In genomic region chr14:22622220-22622619, GRCh38 we compare ENCODE assay signal across 25 cellular contexts. TPM values are rescaled to one million over a fixed set of nuclear protein-coding genes. Genes with fewer than 3 reads are reported as not detected.
DNase-seq lines count a peak whose midpoint lies in the region; ATAC-seq and TF ChIP-seq lines count a peak whose summit lies in the region.
"Had no signal": no experiment of that assay in that cellular context is flagged by ENCODE, and none has a peak within 500 bp of the region (broad histone marks: within the 10 kb centered on the region; RNA-seq: fewer than 3 reads in every experiment).

No MANE protein-coding gene starts in this region.

- H3K27me3 Mint-ChIP-seq in MCF 10A (ENCODE audit: insufficient read depth, unreplicated experiment) = no peaks in the 10 kb centered on the region
- H3K27me3 Mint-ChIP-seq: naive B cell had no signal

- POLR2A ChIA-PET in MCF 10A (lab: Yijun Ruan, JAX) = no interaction called here

- H3K4me1 ChIP-seq in mammary epithelial cell (ENCODE audit: insufficient read depth, low read length) (no peaks in the 10 kb centered on the region), subcutaneous abdominal adipose tissue (ENCODE audit: control insufficient read depth in 5 of 5, insufficient read depth in 5 of 5, low read length in 5 of 5) (peaks cover 3 to 13% (median 8%) of the 10 kb centered on the region in 5 donors), stomach (no peaks in the 10 kb centered on the region), gastrocnemius medialis (no peaks in the 10 kb centered on the region)
- H3K4me1 ChIP-seq: upper lobe of right lung had no signal

- ATAC-seq in gastrocnemius medialis = no peak
- ATAC-seq: upper lobe of right lung had no signal

- H4K20me1 ChIP-seq in mammary epithelial cell (ENCODE audit: insufficient read depth, low read length) = no peaks in the 10 kb centered on the region

- H3K27me3 ChIP-seq in mammary epithelial cell (ENCODE audit: insufficient read depth, low read length) (no peaks in the 10 kb centered on the region), brain microvascular endothelial cell (replicated peaks) (no peaks in the 10 kb centered on the region), subcutaneous abdominal adipose tissue (ENCODE audit: control insufficient read depth in 5 of 5, insufficient read depth in 4 of 5, low read length in 5 of 5) (no peaks in the 10 kb centered on the region), stomach (no peaks in the 10 kb centered on the region), gastrocnemius medialis (no peaks in the 10 kb centered on the region)
- H3K27me3 ChIP-seq: MG63, upper lobe of right lung had no signal

- in situ Hi-C loops in mammary epithelial cell (cut with MboI; ENCODE audit: low sequenced_read_pairs in 2 of 2) = no loop called here
- in situ Hi-C loops in brain microvascular endothelial cell (cut with HindIII; ENCODE audit: low pct_ligation_motif_present, low sequenced_read_pairs) = no loop called here
- in situ Hi-C loops in gastrocnemius medialis (cut with MboI; ENCODE audit: low sequenced_read_pairs in 4 of 4) = no loop called here

- TF ChIP-seq CTCF in mammary epithelial cell (conservative IDR thresholded peaks at IDR 0.05 in 1 of 2, IDR thresholded peaks at IDR 0.05 in 1 of 2; ENCODE audit: extremely low read depth in 1 of 2, insufficient read depth in 1 of 2, low read depth in 1 of 2, low read length in 2 of 2) (no peak), MCF 10A (IDR thresholded peaks at IDR 0.05; ENCODE audit: unreplicated experiment) (no peak), brain microvascular endothelial cell (IDR thresholded peaks at IDR 0.05; ENCODE audit: low read depth, low read length, missing control alignments) (no peak), fibroblast of villous mesenchyme (IDR thresholded peaks at IDR 0.05; ENCODE audit: insufficient read depth, low read depth, low read length) (no peak), stomach (IDR thresholded peaks at IDR 0.05) (no peak), gastrocnemius medialis (IDR thresholded peaks at IDR 0.05 in 4 of 5, conservative IDR thresholded peaks at IDR 0.05 in 1 of 5) (no peak)

- no peak overlapping the region for H3K4me3 ChIP-seq in mammary epithelial cell (replicated peaks in 1 of 3; ENCODE audit: insufficient read depth in 1 of 3, low read depth in 2 of 3, low read length in 3 of 3)
- no peak overlapping the region for H3K4me3 ChIP-seq in brain microvascular endothelial cell (ENCODE audit: low read depth, low read length)
- H3K4me3 ChIP-seq in fibroblast of villous mesenchyme (ENCODE audit: low read depth, low read length) = no peak overlapping the region
- H3K4me3 ChIP-seq in subcutaneous abdominal adipose tissue (ENCODE audit: low read depth in 1 of 5, low read length in 5 of 5) = no peak overlapping the region
- H3K4me3 ChIP-seq in stomach = no peak overlapping the region
- no peak overlapping the region for H3K4me3 ChIP-seq in gastrocnemius medialis
- H3K4me3 ChIP-seq: MG63, SK-N-MC, upper lobe of right lung had no signal

- no peak overlapping the region for H3K27ac Mint-ChIP-seq in MCF 10A (ENCODE audit: low read depth, unreplicated experiment)
- H3K27ac Mint-ChIP-seq: brain, naive B cell had no signal

- no peaks in the 10 kb centered on the region for H3K9me3 ChIP-seq in mammary epithelial cell (replicated peaks; ENCODE audit: insufficient read depth, low read length)
- no peaks in the 10 kb centered on the region for H3K9me3 ChIP-seq in subcutaneous abdominal adipose tissue (ENCODE audit: control insufficient read depth in 5 of 5, low read length in 5 of 5)
- no peaks in the 10 kb centered on the region for H3K9me3 ChIP-seq in stomach
- H3K9me3 ChIP-seq in gastrocnemius medialis = no peaks in the 10 kb centered on the region
- H3K9me3 ChIP-seq: MG63, upper lobe of right lung had no signal

- H3K9ac ChIP-seq in mammary epithelial cell (ENCODE audit: insufficient read depth, low read length) (no peak overlapping the region), subcutaneous abdominal adipose tissue (ENCODE audit: low read length in 5 of 5) (no peak overlapping the region)

- BruUV-seq in mammary epithelial cell (replicated peaks; lab: Mats Ljungman, UMichigan) = no TSS peak
- no TSS peak for BruUV-seq in MCF 10A (replicated peaks; lab: Mats Ljungman, UMichigan)

- H3K79me2 ChIP-seq in mammary epithelial cell (ENCODE audit: insufficient read depth, low read length) = no peaks in the 10 kb centered on the region

- no peaks in the 10 kb centered on the region for H3K36me3 Mint-ChIP-seq in MCF 10A (ENCODE audit: insufficient read depth, unreplicated experiment)
- H3K36me3 Mint-ChIP-seq: brain had no signal

- TF ChIP-seq EP300 in stomach (IDR thresholded peaks at IDR 0.05) = no peak

- H3K36me3 ChIP-seq in mammary epithelial cell (ENCODE audit: insufficient read depth, low read length) = no peaks in the 10 kb centered on the region
- H3K36me3 ChIP-seq in brain microvascular endothelial cell (replicated peaks) = no peaks in the 10 kb centered on the region
- H3K36me3 ChIP-seq in subcutaneous abdominal adipose tissue (ENCODE audit: control insufficient read depth in 5 of 5, insufficient read depth in 5 of 5, low read length in 5 of 5) = no peaks in the 10 kb centered on the region
- H3K36me3 ChIP-seq in stomach = no peaks in the 10 kb centered on the region
- H3K36me3 ChIP-seq in gastrocnemius medialis = no peaks in the 10 kb centered on the region
- H3K36me3 ChIP-seq: MG63, upper lobe of right lung had no signal

- no peak for TF ChIP-seq POLR2A in stomach (IDR thresholded peaks at IDR 0.05)
- no peak for TF ChIP-seq POLR2A in gastrocnemius medialis (IDR thresholded peaks at IDR 0.05)

- dilution Hi-C loops in mammary epithelial cell (cut with HindIII; ENCODE audit: low sequenced_read_pairs) = no loop called here

- H2AFZ ChIP-seq in mammary epithelial cell (ENCODE audit: low read depth, low read length) = no peak overlapping the region

- H3K9me3 Mint-ChIP-seq in MCF 10A (ENCODE audit: unreplicated experiment) = no peaks in the 10 kb centered on the region

- 88% methylated on average over 2 of the region's 2 CpGs for WGBS in mammary epithelial cell (ENCODE audit: low coverage, missing lambda C conversion rate)
- 84 to 93% (median 91%) methylated on average over 2 of the region's 2 CpGs for WGBS in stomach, 5 donors

- intact Hi-C loops in mammary epithelial cell (cut with micrococcal nuclease) (no loop called here), MCF 10A (cut with micrococcal nuclease) (no loop called here), stomach (cut with DNase I; ENCODE audit: low total_unique reads) (no loop called here), gastrocnemius medialis (cut with DNase I; ENCODE audit: low total_unique reads) (no loop called here)

- H3K4me2 ChIP-seq in mammary epithelial cell (ENCODE audit: insufficient read depth, low read depth, low read length) = no peak overlapping the region

- no peaks in the 10 kb centered on the region for H3K4me1 Mint-ChIP-seq in MCF 10A (ENCODE audit: insufficient read depth, unreplicated experiment)
- H3K4me1 Mint-ChIP-seq: brain, naive B cell had no signal

- no peak overlapping the region for H3K4me3 Mint-ChIP-seq in MCF 10A (ENCODE audit: unreplicated experiment)
- H3K4me3 Mint-ChIP-seq: brain, naive B cell had no signal

- H3K27ac ChIP-seq in mammary epithelial cell (ENCODE audit: insufficient read depth, low read depth, low read length) = no peak overlapping the region
- peak overlapping the region; percentile 66 for H3K27ac ChIP-seq in brain microvascular endothelial cell
- H3K27ac ChIP-seq in subcutaneous abdominal adipose tissue (ENCODE audit: low read depth, low read length) = peak overlapping the region; percentile 30
- H3K27ac ChIP-seq in stomach = no peak overlapping the region
- no peak overlapping the region for H3K27ac ChIP-seq in gastrocnemius medialis
- H3K27ac ChIP-seq: SK-N-MC, upper lobe of right lung had no signal

- CTCF ChIA-PET in mammary epithelial cell (lab: Charles Lee; ENCODE audit: low non-redundant PET) (no interaction called here), MCF 10A (lab: Yijun Ruan, JAX) (no interaction called here)

- DNase-seq in mammary epithelial cell (peak; percentile 39), MCF 10A (ENCODE audit: unreplicated experiment) (no peak), brain microvascular endothelial cell (peak; percentile 71), fibroblast of villous mesenchyme (ENCODE audit: low read depth) (peak; percentile 70), stomach (no peak), gastrocnemius medialis (no peak)
- DNase-seq in effector CD8-positive, alpha-beta T cell (lab: John Stamatoyannopoulos, UW) = no peak
- DNase-seq: 8988T; activated CD4-positive, alpha-beta T cell treated with anti-CD3 and anti-CD28 coated beads, Interleukin-2, amount 50 U/mL, for 4 hours; activated CD8-positive, alpha-beta memory T cell treated with anti-CD3 and anti-CD28 coated beads, Interleukin-2, amount 50 U/mL, for 48 hours; cortex of kidney; DND-41; MG63; naive B cell; NCI-H1417 treated with DMSO at 0.1 percent for 48 hours; nucleus accumbens; retina; RPMI8226; upper lobe of right lung had no signal

RNA-seq across cellular contexts. Expression of gene OR6J1, which starts 21.9 kb away (rescaled TPM):
- not detected for total RNA-seq in mammary epithelial cell
- not detected for polyA plus RNA-seq in mammary epithelial cell
- not detected for polyA minus RNA-seq in mammary epithelial cell
- total RNA-seq in MCF 10A (2022) = not detected in 2 replicates
- total RNA-seq in fibroblast of villous mesenchyme = not detected in 2 replicates
- not detected for total RNA-seq in stomach
- polyA plus RNA-seq in stomach = not detected
- not detected for total RNA-seq in gastrocnemius medialis
- total RNA-seq: kidney epithelial cell; lung microvascular endothelial cell; T-helper 2 cell treated with Interferon-gamma antibody and Interleukin-4, amounts not matched to agents 100 ng/mL and 5 ng/mL, for 36 hours; upper lobe of right lung had no signal

RNA-seq across cellular contexts. Expression of gene ABHD4, which starts 24.1 kb away (rescaled TPM):
- total RNA-seq in mammary epithelial cell = 10 to 100 TPM; 16.7 to 20.5 TPM
- 12.0 TPM for polyA plus RNA-seq in mammary epithelial cell
- 16.5 TPM for polyA minus RNA-seq in mammary epithelial cell
- total RNA-seq in MCF 10A (2022) = 10.3 and 16.7 TPM in 2 replicates
- 13.4 and 32.2 TPM in 2 replicates for total RNA-seq in fibroblast of villous mesenchyme
- 100 to 1,000 TPM in 1 of 5 donors, 10 to 100 TPM in 4; 12.2 to 130 (median 27.7) TPM for total RNA-seq in stomach
- 10 to 100 TPM; 14.8 to 24.3 (median 17.0) TPM for polyA plus RNA-seq in stomach
- 10 to 100 TPM; 17.1 to 38.7 (median 27.6) TPM for total RNA-seq in gastrocnemius medialis

RNA-seq across cellular contexts. Expression of gene DAD1, which starts 33.2 kb away (rescaled TPM):
- total RNA-seq in mammary epithelial cell (100 to 1,000 TPM; 154 to 169 TPM), MCF 10A (2022) (166 and 210 TPM in 2 replicates), fibroblast of villous mesenchyme (318 and 369 TPM in 2 replicates), stomach (100 to 1,000 TPM in 2 of 5 donors, 10 to 100 TPM in 2, not detected in 1; 36.8 to 191 (median 80.8) TPM), gastrocnemius medialis (100 to 1,000 TPM; 155 to 257 (median 209) TPM)
- polyA plus RNA-seq in mammary epithelial cell (324 TPM), stomach (100 to 1,000 TPM; 172 to 236 (median 202) TPM)
- 197 TPM for polyA minus RNA-seq in mammary epithelial cell

Comparison
In these comparisons a context has a peak if more than half of its experiments do, and no peak if none do; other contexts are left out.
1. DNase-seq: peak in mammary epithelial cell (single experiment), brain microvascular endothelial cell (single experiment) and fibroblast of villous mesenchyme (single experiment); none in MCF 10A (single experiment), stomach (single experiment), gastrocnemius medialis (0 of 2) and effector CD8-positive, alpha-beta T cell (single experiment).
2. H3K27ac ChIP-seq: peak in brain microvascular endothelial cell (single experiment) and subcutaneous abdominal adipose tissue (single experiment); none in mammary epithelial cell (single experiment), stomach (0 of 5) and gastrocnemius medialis (0 of 4).